40 cellular contexts compared by ENCODE assay signal in the genomic region with DNA sequence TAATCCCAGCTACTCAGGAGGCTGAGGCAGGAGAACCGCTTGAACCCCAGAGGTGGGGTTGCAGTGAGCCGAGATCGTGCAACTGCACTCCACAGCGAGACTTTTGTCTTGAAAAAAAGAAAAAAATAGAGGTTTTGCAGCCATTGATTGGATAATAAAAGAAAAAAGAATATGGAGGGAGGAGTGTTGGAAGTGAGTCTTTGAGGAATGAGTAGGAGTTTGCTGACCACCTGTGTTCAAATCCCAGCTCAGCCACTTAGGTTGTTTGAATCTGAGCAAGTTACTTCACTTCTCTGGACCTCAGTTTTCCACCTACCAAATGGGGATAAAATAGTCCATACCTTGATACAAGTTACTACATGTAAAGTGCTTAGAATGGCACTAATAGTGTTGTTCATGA. TPM values are rescaled to one million over a fixed set of nuclear protein-coding genes. Genes with fewer than 3 reads are reported as not detected.
"Had no signal": no experiment of that assay in that cellular context is flagged by ENCODE, and none has a peak within 500 bp of the region (broad histone marks: within the 10 kb centered on the region; RNA-seq: fewer than 3 reads in every experiment).

No MANE protein-coding gene starts in this region.

- H3K27me3 ChIP-seq: adrenal gland, ascending aorta, body of pancreas, breast epithelium, cardiac muscle cell had no signal

- H3K9me3 ChIP-seq: adrenal gland, ascending aorta, body of pancreas, breast epithelium had no signal

- H3K27me3 Mint-ChIP-seq: activated naive CD4-positive, alpha-beta T cell treated with anti-CD3 and anti-CD28 coated beads, Interleukin-2, amount 50 U/mL, for 24 hours; activated naive CD8-positive, alpha-beta T cell; activated T-helper 17 cell treated with anti-CD3 and anti-CD28 coated beads, Interleukin-2, amount 50 U/mL, for 72 hours; central memory CD8-positive, alpha-beta T cell had no signal

- H3K9me3 Mint-ChIP-seq: activated naive CD4-positive, alpha-beta T cell treated with anti-CD3 and anti-CD28 coated beads for 36 hours; activated naive CD4-positive, alpha-beta T cell treated with anti-CD3 and anti-CD28 coated beads, Interleukin-2, amount 10 ng/mL, durations not matched to agents 7 days and 5 days; activated naive CD4-positive, alpha-beta T cell treated with anti-CD3 and anti-CD28 coated beads, Interleukin-2, amount 50 U/mL, for 24 hours; activated naive CD4-positive, alpha-beta T cell treated with anti-CD3 and anti-CD28 coated beads, Interleukin-2, amount 50 U/mL, for 72 hours; activated naive CD8-positive, alpha-beta T cell treated with anti-CD3 and anti-CD28 coated beads for 36 hours; activated naive CD8-positive, alpha-beta T cell treated with anti-CD3 and anti-CD28 coated beads, Interleukin-2, amount 10 ng/mL, durations not matched to agents 7 days and 5 days; activated naive CD8-positive, alpha-beta T cell treated with anti-CD3 and anti-CD28 coated beads, Interleukin-2, amount 50 U/mL, for 24 hours; activated T-cell treated with anti-CD3 and anti-CD28 coated beads, Interleukin-2, amount 50 U/mL, for 24 hours; activated T-cell treated with anti-CD3 and anti-CD28 coated beads, Interleukin-2, amount 50 U/mL, for 4 hours; activated T-cell treated with anti-CD3 and anti-CD28 coated beads, Interleukin-2, amount 50 U/mL, for 72 hours; activated T-helper 1 cell treated with anti-CD3 and anti-CD28 coated beads, Interleukin-12 subunit alpha, Interleukin-12 subunit beta, Interleukin-2, Interleukin-4 antibody, amounts not matched to agents 30 ng/mL and 10 ng/mL and 1 ng/mL, durations not matched to agents 14 hours and 24 hours and 36 hours; activated T-helper 17 cell treated with anti-CD3 and anti-CD28 coated beads, Interleukin-2, amount 50 U/mL, for 72 hours; activated T-helper 2 cell treated with anti-CD3 and anti-CD28 coated beads, Interferon-gamma antibody, Interleukin-2, Interleukin-4, amounts not matched to agents 10 μg/mL and 5 μg/mL and 100 μg/mL, durations not matched to agents 14 hours and 24 hours and 36 hours; central memory CD8-positive, alpha-beta T cell had no signal

- H3K4me3 ChIP-seq: adrenal gland, ascending aorta, body of pancreas, breast epithelium, cardiac muscle cell had no signal

- H3K36me3 ChIP-seq: adrenal gland, ascending aorta, brain microvascular endothelial cell, breast epithelium, cardiac muscle cell had no signal

- H3K36me3 Mint-ChIP-seq: activated naive CD4-positive, alpha-beta T cell treated with anti-CD3 and anti-CD28 coated beads, Interleukin-2, amount 10 ng/mL, durations not matched to agents 7 days and 5 days; activated naive CD4-positive, alpha-beta T cell treated with anti-CD3 and anti-CD28 coated beads, Interleukin-2, amount 50 U/mL, for 24 hours; activated naive CD4-positive, alpha-beta T cell treated with anti-CD3 and anti-CD28 coated beads, Interleukin-2, amount 50 U/mL, for 72 hours; activated naive CD8-positive, alpha-beta T cell; activated naive CD8-positive, alpha-beta T cell treated with anti-CD3 and anti-CD28 coated beads for 36 hours; activated naive CD8-positive, alpha-beta T cell treated with anti-CD3 and anti-CD28 coated beads, Interleukin-2, amount 10 ng/mL, durations not matched to agents 7 days and 5 days; brain had no signal

- H3K4me1 ChIP-seq: ascending aorta, breast epithelium had no signal

- DNase-seq: activated effector memory CD4-positive, alpha-beta T cell treated with anti-CD3 and anti-CD28 coated beads, Interleukin-2, amount 50 U/mL, for 16 hours; activated effector memory CD4-positive, alpha-beta T cell treated with Interleukin-2 at 50 U/mL for 16 hours; activated gamma-delta T cell; activated gamma-delta T cell treated with Interleukin-2 at 50 U/mL for 16 hours; activated naive CD4-positive, alpha-beta T cell; activated naive CD4-positive, alpha-beta T cell treated with anti-CD3 and anti-CD28 coated beads for 36 hours; activated naive CD4-positive, alpha-beta T cell treated with anti-CD3 and anti-CD28 coated beads, Interleukin-2, amount 10 ng/mL, durations not matched to agents 7 days and 5 days; activated naive CD4-positive, alpha-beta T cell treated with anti-CD3 and anti-CD28 coated beads, Interleukin-2, amount 50 U/mL, for 16 hours; activated naive CD4-positive, alpha-beta T cell treated with Interleukin-2 at 50 U/mL for 16 hours; activated naive CD8-positive, alpha-beta T cell treated with anti-CD3 and anti-CD28 coated beads for 36 hours; activated naive CD8-positive, alpha-beta T cell treated with anti-CD3 and anti-CD28 coated beads, Interleukin-2, amount 10 ng/mL, durations not matched to agents 7 days and 5 days; activated naive CD8-positive, alpha-beta T cell treated with anti-CD3 and anti-CD28 coated beads, Interleukin-2, amount 50 U/mL, for 24 hours; activated T-cell treated with anti-CD3 and anti-CD28 coated beads, Interleukin-2, amount 50 U/mL, for 1 hour; activated T-cell treated with anti-CD3 and anti-CD28 coated beads, Interleukin-2, amount 50 U/mL, for 24 hours; activated T-cell treated with anti-CD3 and anti-CD28 coated beads, Interleukin-2, amount 50 U/mL, for 4 hours; activated T-cell treated with anti-CD3 and anti-CD28 coated beads, Interleukin-2, amount 50 U/mL, for 48 hours; activated T-cell treated with anti-CD3 and anti-CD28 coated beads, Interleukin-2, amount 50 U/mL, for 72 hours; adrenal gland; amniotic stem cell; amygdala; anterior cingulate cortex; aorta; body of pancreas; brain microvascular endothelial cell; caudate nucleus; central memory CD4-positive, alpha-beta T cell; cerebellar nuclear complex had no signal

- H3K27ac ChIP-seq: adrenal gland, ascending aorta, body of pancreas, brain microvascular endothelial cell, breast epithelium, cardiac muscle cell had no signal

- H3K4me3 Mint-ChIP-seq: activated naive CD4-positive, alpha-beta T cell treated with anti-CD3 and anti-CD28 coated beads for 36 hours; activated naive CD4-positive, alpha-beta T cell treated with anti-CD3 and anti-CD28 coated beads, Interleukin-2, amount 10 ng/mL, durations not matched to agents 7 days and 5 days; activated naive CD4-positive, alpha-beta T cell treated with anti-CD3 and anti-CD28 coated beads, Interleukin-2, amount 50 U/mL, for 24 hours; activated naive CD8-positive, alpha-beta T cell; activated naive CD8-positive, alpha-beta T cell treated with anti-CD3 and anti-CD28 coated beads for 36 hours; activated naive CD8-positive, alpha-beta T cell treated with anti-CD3 and anti-CD28 coated beads, Interleukin-2, amount 10 ng/mL, durations not matched to agents 7 days and 5 days; activated naive CD8-positive, alpha-beta T cell treated with anti-CD3 and anti-CD28 coated beads, Interleukin-2, amount 50 U/mL, for 24 hours; activated T-cell treated with anti-CD3 and anti-CD28 coated beads, Interleukin-2, amount 50 U/mL, for 24 hours; activated T-cell treated with anti-CD3 and anti-CD28 coated beads, Interleukin-2, amount 50 U/mL, for 4 hours; activated T-cell treated with anti-CD3 and anti-CD28 coated beads, Interleukin-2, amount 50 U/mL, for 72 hours; activated T-helper 1 cell treated with anti-CD3 and anti-CD28 coated beads, Interleukin-12 subunit alpha, Interleukin-12 subunit beta, Interleukin-2, Interleukin-4 antibody, amounts not matched to agents 30 ng/mL and 10 ng/mL and 1 ng/mL, durations not matched to agents 14 hours and 24 hours and 36 hours; activated T-helper 17 cell treated with anti-CD3 and anti-CD28 coated beads, Interleukin-2, amount 50 U/mL, for 72 hours; brain; central memory CD8-positive, alpha-beta T cell had no signal

- H3K27ac Mint-ChIP-seq: activated naive CD4-positive, alpha-beta T cell treated with anti-CD3 and anti-CD28 coated beads for 36 hours; activated naive CD4-positive, alpha-beta T cell treated with anti-CD3 and anti-CD28 coated beads, Interleukin-2, amount 10 ng/mL, durations not matched to agents 7 days and 5 days; activated naive CD4-positive, alpha-beta T cell treated with anti-CD3 and anti-CD28 coated beads, Interleukin-2, amount 50 U/mL, for 24 hours; activated naive CD4-positive, alpha-beta T cell treated with anti-CD3 and anti-CD28 coated beads, Interleukin-2, amount 50 U/mL, for 72 hours; activated naive CD8-positive, alpha-beta T cell; activated naive CD8-positive, alpha-beta T cell treated with anti-CD3 and anti-CD28 coated beads for 36 hours; activated naive CD8-positive, alpha-beta T cell treated with anti-CD3 and anti-CD28 coated beads, Interleukin-2, amount 10 ng/mL, durations not matched to agents 7 days and 5 days; activated naive CD8-positive, alpha-beta T cell treated with anti-CD3 and anti-CD28 coated beads, Interleukin-2, amount 50 U/mL, for 24 hours; activated T-cell treated with anti-CD3 and anti-CD28 coated beads, Interleukin-2, amount 50 U/mL, for 24 hours; activated T-cell treated with anti-CD3 and anti-CD28 coated beads, Interleukin-2, amount 50 U/mL, for 72 hours; activated T-helper 1 cell treated with anti-CD3 and anti-CD28 coated beads, Interleukin-12 subunit alpha, Interleukin-12 subunit beta, Interleukin-2, Interleukin-4 antibody, amounts not matched to agents 30 ng/mL and 10 ng/mL and 1 ng/mL, durations not matched to agents 14 hours and 24 hours and 36 hours; activated T-helper 17 cell treated with anti-CD3 and anti-CD28 coated beads, Interleukin-2, amount 50 U/mL, for 72 hours; activated T-helper 2 cell treated with anti-CD3 and anti-CD28 coated beads, Interferon-gamma antibody, Interleukin-2, Interleukin-4, amounts not matched to agents 10 μg/mL and 5 μg/mL and 100 μg/mL, durations not matched to agents 14 hours and 24 hours and 36 hours; brain had no signal

- H3K4me1 Mint-ChIP-seq: activated naive CD4-positive, alpha-beta T cell treated with anti-CD3 and anti-CD28 coated beads, Interleukin-2, amount 10 ng/mL, durations not matched to agents 7 days and 5 days; activated naive CD4-positive, alpha-beta T cell treated with anti-CD3 and anti-CD28 coated beads, Interleukin-2, amount 50 U/mL, for 24 hours; activated naive CD8-positive, alpha-beta T cell treated with anti-CD3 and anti-CD28 coated beads for 36 hours; activated naive CD8-positive, alpha-beta T cell treated with anti-CD3 and anti-CD28 coated beads, Interleukin-2, amount 10 ng/mL, durations not matched to agents 7 days and 5 days; activated naive CD8-positive, alpha-beta T cell treated with anti-CD3 and anti-CD28 coated beads, Interleukin-2, amount 50 U/mL, for 24 hours; activated T-helper 17 cell treated with anti-CD3 and anti-CD28 coated beads, Interleukin-2, amount 50 U/mL, for 72 hours; brain; central memory CD8-positive, alpha-beta T cell had no signal

- ATAC-seq: activated naive CD4-positive, alpha-beta T cell treated with anti-CD3 and anti-CD28 coated beads, Interleukin-2, amount 50 U/mL, for 72 hours; activated naive CD8-positive, alpha-beta T cell treated with anti-CD3 and anti-CD28 coated beads, Interleukin-2, amount 50 U/mL, for 24 hours; activated T-cell treated with anti-CD3 and anti-CD28 coated beads, Interleukin-2, amount 50 U/mL, for 4 hours; activated T-cell treated with anti-CD3 and anti-CD28 coated beads, Interleukin-2, amount 50 U/mL, for 72 hours; activated T-helper 17 cell treated with anti-CD3 and anti-CD28 coated beads, Interleukin-2, amount 50 U/mL, for 72 hours; body of pancreas had no signal

RNA-seq across cellular contexts. Expression of gene NRTN, which starts 6.2 kb away (rescaled TPM):
- total RNA-seq: aorta, cerebellum had no signal

RNA-seq across cellular contexts. Expression of gene FUT6, which starts 28.4 kb away (rescaled TPM):
- total RNA-seq: activated naive CD4-positive, alpha-beta T cell treated with anti-CD3 and anti-CD28 coated beads for 36 hours; activated naive CD8-positive, alpha-beta T cell treated with anti-CD3 and anti-CD28 coated beads for 36 hours; activated T-cell treated with anti-CD3 and anti-CD28 coated beads, Interleukin-2, amount 50 U/mL, for 4 hours; activated T-helper 1 cell treated with anti-CD3 and anti-CD28 coated beads, Interleukin-12 subunit alpha, Interleukin-12 subunit beta, Interleukin-2, Interleukin-4 antibody, amounts not matched to agents 30 ng/mL and 10 ng/mL and 1 ng/mL, durations not matched to agents 14 hours and 24 hours and 36 hours; activated T-helper 17 cell treated with anti-CD3 and anti-CD28 coated beads, Interleukin-2, amount 50 U/mL, for 72 hours; activated T-helper 2 cell treated with anti-CD3 and anti-CD28 coated beads, Interferon-gamma antibody, Interleukin-2, Interleukin-4, amounts not matched to agents 10 μg/mL and 5 μg/mL and 100 μg/mL, durations not matched to agents 14 hours and 24 hours and 36 hours; adrenal gland; aorta; ascending aorta; cardiac muscle cell; cardiac septum; cerebellum had no signal
- polyA plus RNA-seq: cardiac muscle cell had no signal

RNA-seq across cellular contexts. Expression of gene FUT3, which starts 40.1 kb away (rescaled TPM):
- total RNA-seq: activated naive CD4-positive, alpha-beta T cell treated with anti-CD3 and anti-CD28 coated beads for 36 hours; activated naive CD8-positive, alpha-beta T cell treated with anti-CD3 and anti-CD28 coated beads for 36 hours; activated naive CD8-positive, alpha-beta T cell treated with anti-CD3 and anti-CD28 coated beads, Interleukin-2, amount 10 ng/mL, durations not matched to agents 7 days and 5 days; activated T-helper 1 cell treated with anti-CD3 and anti-CD28 coated beads, Interleukin-12 subunit alpha, Interleukin-12 subunit beta, Interleukin-2, Interleukin-4 antibody, amounts not matched to agents 30 ng/mL and 10 ng/mL and 1 ng/mL, durations not matched to agents 14 hours and 24 hours and 36 hours; activated T-helper 2 cell treated with anti-CD3 and anti-CD28 coated beads, Interferon-gamma antibody, Interleukin-2, Interleukin-4, amounts not matched to agents 10 μg/mL and 5 μg/mL and 100 μg/mL, durations not matched to agents 14 hours and 24 hours and 36 hours; aorta; ascending aorta; cardiac septum had no signal
- polyA plus RNA-seq: cardiac muscle cell had no signal
